In genomic region chr15:101277038-101277822, GRCh38 we compare ENCODE assay signal across 8 cellular contexts. TPM values are rescaled to one million over a fixed set of nuclear protein-coding genes. Genes with fewer than 3 reads are reported as not detected.
DNase-seq lines count a peak whose midpoint lies in the region; ATAC-seq, FAIRE-seq and TF ChIP-seq lines count a peak whose summit lies in the region.

Gene SELENOS, minus strand, starts transcription at chr15:101277485. Its CDS starts 68 bp downstream, at chr15:101277417.

- TF ChIP-seq EP300 in A549 (IDR thresholded peaks at IDR 0.05) = no peak

- WGBS in A549 (ENCODE audit: missing lambda C conversion rate) = 1% methylated on average over 32 of the region's 91 CpGs

- ATAC-seq in A549 (peak; percentile 93 to 96), GM18519 (IDR thresholded peaks at IDR 0.05; ENCODE audit: low FRiP score, unreplicated experiment) (peak; percentile 80), HG03039 (IDR thresholded peaks at IDR 0.05; ENCODE audit: unreplicated experiment) (peak; percentile 84)

- peak; percentile 70 for TF ChIP-seq POLR2A in A549 (IDR thresholded peaks at IDR 0.05; ENCODE audit: low read length)

- peaks cover 13% of the 10 kb centered on the region for H3K4me1 ChIP-seq in A549

- POLR2A ChIA-PET in A549 (lab: Yijun Ruan, JAX) = interaction anchor here (1.2 kb wide), 1 partner anchor 18 kb away, joined by 4 read pairs; the partner anchor contains the start of gene SNRPA1

- peak within 1 kb of the TSS; percentile 77 for H3K4me3 ChIP-seq in A549
- H3K4me3 ChIP-seq in cardiac fibroblast (replicated peaks in 1 of 2; ENCODE audit: low read depth in 2 of 2, low read length in 2 of 2) = peak within 1 kb of the TSS; percentile 77 to 93

- peak; percentile 76 to 91 for DNase-seq in A549 (ENCODE audit: low read depth in 1 of 2, low spot score in 1 of 2)
- DNase-seq in NCI-H2171 (lab: John Stamatoyannopoulos, UW) = peak; percentile 92
- DNase-seq in activated CD4-positive, CD25-positive, alpha-beta regulatory T cell (lab: John Stamatoyannopoulos, UW) = peak; percentile 69 to 83 (median 72)
- DNase-seq in cardiac fibroblast (ENCODE audit: low read depth in 2 of 2) = peak; percentile 88 to 95
- peak; percentile 86 for DNase-seq in inferior parietal cortex (ENCODE audit: extremely low spot score)
- peak; percentile 72 to 88 for DNase-seq in stimulated activated CD4-positive, alpha-beta T cell treated with anti-CD3 and anti-CD28 coated beads, Interleukin-12 subunit alpha, Interleukin-12 subunit beta, amount 100 ng/mL, for 24 hours (ENCODE audit: low read depth in 2 of 2)

- peak within 1 kb of the TSS; percentile 78 for H3K4me2 ChIP-seq in A549

- H3K27ac ChIP-seq in A549 = peak within 1 kb of the TSS; percentile 84 to 91

- no peak; the same call in 2 of the 3 replicates for TF ChIP-seq CTCF in A549 (IDR thresholded peaks at IDR 0.05)
- no peak for TF ChIP-seq CTCF in cardiac fibroblast (IDR thresholded peaks at IDR 0.05; ENCODE audit: low read depth, low read length)

- CTCF ChIA-PET in A549 (lab: Yijun Ruan, JAX) = interaction anchor here (1.0 to 2.5 kb wide), 5 partner anchors 11 to 364 kb away, joined by 3 to 29 read pairs (median 6); partner anchors contain the start of gene SNRPA1

- TF ChIP-seq RAD21 in A549 (conservative IDR thresholded peaks at IDR 0.05 in 1 of 2, IDR thresholded peaks at IDR 0.05 in 1 of 2) = no peak

- FAIRE-seq in A549 (lab: Jason Lieb, UNC) = no peak

- no peaks in the 10 kb centered on the region for H3K9me3 ChIP-seq in A549

TF ChIP-seq in A549, 52 proteins besides CTCF, POLR2A, EP300 and RAD21 (continues in another document):
- TF ChIP-seq NFE2L2 (conservative IDR thresholded peaks at IDR 0.05; ENCODE audit: low read length) = no peak
- TF ChIP-seq ATOH8 (CRISPR knock-in tag; IDR thresholded peaks at IDR 0.05; ENCODE audit: low read depth) = no peak
- no peak for TF ChIP-seq RARB (CRISPR knock-in tag; IDR thresholded peaks at IDR 0.05)
- no peak for TF ChIP-seq CHD4 (IDR thresholded peaks at IDR 0.05; ENCODE audit: borderline replicate concordance)
- TF ChIP-seq ELK1 (IDR thresholded peaks at IDR 0.05; ENCODE audit: low read depth, low read length) = no peak
- TF ChIP-seq JUN (IDR thresholded peaks at IDR 0.05) = peak; percentile 75 to 88
- peak; percentile 90 for TF ChIP-seq MYC (IDR thresholded peaks at IDR 0.05; ENCODE audit: borderline replicate concordance, low read length)
- no peak for TF ChIP-seq HOXB13 (CRISPR knock-in tag; IDR thresholded peaks at IDR 0.05; ENCODE audit: low read depth)
- TF ChIP-seq HDAC2 (IDR thresholded peaks at IDR 0.05) = no peak
- TF ChIP-seq POLR2AphosphoS2 (conservative IDR thresholded peaks at IDR 0.05; ENCODE audit: low read length) = no peak
- 0 out of 2 replicates have a peak, but pooled peaks have one; percentile 25 for TF ChIP-seq TP53 (CRISPR knock-in tag; IDR thresholded peaks at IDR 0.05)
- 0 out of 2 replicates have a peak, but pooled peaks have one; percentile 13 for TF ChIP-seq REST (IDR thresholded peaks at IDR 0.05)
- TF ChIP-seq PBX3 (IDR thresholded peaks at IDR 0.05) = no peak
- TF ChIP-seq RCOR1 (IDR thresholded peaks at IDR 0.05; ENCODE audit: low read depth, low read length) = no peak
- TF ChIP-seq CHD2 (IDR thresholded peaks at IDR 0.05; ENCODE audit: low read length, partially characterized antibody) = no peak
- TF ChIP-seq RFX5 (IDR thresholded peaks at IDR 0.05) = peak; percentile 83
- no peak for TF ChIP-seq HOXA7 (CRISPR knock-in tag; IDR thresholded peaks at IDR 0.05)
- no peak for TF ChIP-seq KDM1A (IDR thresholded peaks at IDR 0.05; ENCODE audit: low read depth)
- TF ChIP-seq E2F6 (IDR thresholded peaks at IDR 0.05; ENCODE audit: borderline replicate concordance, low read depth) = peak; percentile 49
- TF ChIP-seq HOXB5 (CRISPR knock-in tag; IDR thresholded peaks at IDR 0.05) = no peak
- TF ChIP-seq GATA3 (IDR thresholded peaks at IDR 0.05; ENCODE audit: borderline replicate concordance) = no peak
- TF ChIP-seq MAX (IDR thresholded peaks at IDR 0.05) = peak; percentile 85
- TF ChIP-seq TFCP2L1 (CRISPR knock-in tag; IDR thresholded peaks at IDR 0.05) = no peak
- TF ChIP-seq PHF8 (IDR thresholded peaks at IDR 0.05; ENCODE audit: borderline replicate concordance, low read depth) = peak; percentile 93
- TF ChIP-seq BCL3 (IDR thresholded peaks at IDR 0.05) = peak; percentile 74; the same call in 2 of the 3 replicates
- TF ChIP-seq FOSL2 (IDR thresholded peaks at IDR 0.05) = no peak
- TF ChIP-seq FOSL2 (CRISPR knock-in tag; IDR thresholded peaks at IDR 0.05) = no peak

RNA-seq across cellular contexts. Expression of gene SELENOS, which starts in this region (rescaled TPM):
- polyA plus RNA-seq in A549 (2011; rRNA removed) (128 and 184 TPM in 2 replicates), A549 (2017; fragmentation: RNase III; extraction: RNeasy Plus Mini Kit Qiagen cat#74134 plus additional on column Dnase treatment) (90.2 to 97.9 TPM (median 93.9 TPM) in 3 replicates)
- 111 and 113 TPM in 2 replicates for polyA plus RNA-seq in A549 (2012; cell fraction: cytosol; rRNA removed)
- polyA plus RNA-seq in A549 (2012; cell fraction: nucleus; rRNA removed) = 79.1 and 85.8 TPM in 2 replicates
- 43.3 and 43.9 TPM in 2 replicates for polyA minus RNA-seq in A549 (2011; rRNA and poly(A)+ RNA removed)

Comparison
In these comparisons a context has a peak if more than half of its experiments do, and no peak if none do; other contexts are left out.
1. Peak in every context shown above with its lines: DNase-seq, ATAC-seq, H3K4me3 ChIP-seq and H3K27ac ChIP-seq.